In genomic region chr12:3728686-3729085, GRCh38 we compare ENCODE assay signal across 13 cellular contexts. TPM values are rescaled to one million over a fixed set of nuclear protein-coding genes. Genes with fewer than 3 reads are reported as not detected.
DNase-seq lines count a peak whose midpoint lies in the region; ATAC-seq, FAIRE-seq and TF ChIP-seq lines count a peak whose summit lies in the region.
"Had no signal": no experiment of that assay in that cellular context is flagged by ENCODE, and none has a peak within 500 bp of the region (broad histone marks: within the 10 kb centered on the region; RNA-seq: fewer than 3 reads in every experiment).

No MANE protein-coding gene starts in this region.

- in situ Hi-C loops in HepG2 (cut with HindIII; ENCODE audit: extremely low pct_ligation_motif_present, low pct_unique_long_range_greater_than_20kb), result no loop called here

- no peak overlapping the region for H3K27ac ChIP-seq in right lobe of liver
- no peak overlapping the region for H3K27ac ChIP-seq in HepG2 (ENCODE audit: extremely low read length, insufficient read depth, low read length)
- H3K27ac ChIP-seq in aorta (ENCODE audit: low read depth in 1 of 2, low read length in 2 of 2), result no peak overlapping the region

- H3K27me3 ChIP-seq in right lobe of liver (no peaks in the 10 kb centered on the region), HepG2 (ENCODE audit: control insufficient read depth in 1 of 2, insufficient read depth in 2 of 2, low read length in 2 of 2) (peaks cover 0 to 5% of the 10 kb centered on the region in 2 experiments; a peak in 2 of 5 replicates), aorta (ENCODE audit: control insufficient read depth in 1 of 2, insufficient read depth in 2 of 2, low read length in 1 of 2) (no peaks in the 10 kb centered on the region)
- H3K27me3 ChIP-seq: heart left ventricle had no signal

- H3K4me2 ChIP-seq in HepG2 (ENCODE audit: low read depth, low read length), result no peak overlapping the region

- POLR2A ChIA-PET in HepG2 (lab: Yijun Ruan, JAX), result no interaction called here

- no peak for DNase-seq in right lobe of liver
- no peak for DNase-seq in HepG2 (ENCODE audit: low spot score)
- DNase-seq in Kasumi-1 (lab: John Stamatoyannopoulos, UW), result peak; percentile 33 to 39
- no peak for DNase-seq in activated naive CD8-positive, alpha-beta T cell treated with anti-CD3 and anti-CD28 coated beads, Interleukin-2, amount 50 U/mL, for 24 hours
- no peak for DNase-seq in aorta
- DNase-seq in foreskin fibroblast, result no peak
- DNase-seq in stimulated activated CD4-positive, alpha-beta T cell treated with anti-CD3 and anti-CD28 coated beads, Interleukin-15, amount 100 ng/mL, for 24 hours, result no peak
- DNase-seq in occipital lobe (lab: John Stamatoyannopoulos, UW), result no peak
- DNase-seq: heart left ventricle, NCI-H1436, nephron progenitor cell, SHP77 had no signal

- peaks cover 55% of the 10 kb centered on the region for H3K36me3 Mint-ChIP-seq in activated naive CD8-positive, alpha-beta T cell treated with anti-CD3 and anti-CD28 coated beads, Interleukin-2, amount 50 U/mL, for 24 hours (ENCODE audit: low read depth)

- peaks cover 6% of the 10 kb centered on the region for H3K9me3 Mint-ChIP-seq in activated naive CD8-positive, alpha-beta T cell treated with anti-CD3 and anti-CD28 coated beads, Interleukin-2, amount 50 U/mL, for 24 hours
- H3K9me3 Mint-ChIP-seq: nephron progenitor cell had no signal

- intact Hi-C loops in right lobe of liver (cut with DNase I), result no loop called here
- intact Hi-C loops in HepG2 (cut with micrococcal nuclease; ENCODE audit: unreplicated experiment), result no loop called here
- intact Hi-C loops in aorta (cut with DNase I), result no loop called here

- TF ChIP-seq CTCF in right lobe of liver (IDR thresholded peaks at IDR 0.05), result no peak
- no peak for TF ChIP-seq CTCF in HepG2 (CRISPR knock-in tag; IDR thresholded peaks at IDR 0.05)
- no peak for TF ChIP-seq CTCF in foreskin fibroblast (IDR thresholded peaks at IDR 0.05; ENCODE audit: low read depth, low read length)

- H3K27ac Mint-ChIP-seq in activated naive CD8-positive, alpha-beta T cell treated with anti-CD3 and anti-CD28 coated beads, Interleukin-2, amount 50 U/mL, for 24 hours, result peak overlapping the region; percentile 86

- ATAC-seq in right lobe of liver (peak; percentile 32 to 60 (median 42)), HepG2 (no peak), aorta (ENCODE audit: low FRiP score) (no peak)
- ATAC-seq in activated naive CD8-positive, alpha-beta T cell treated with anti-CD3 and anti-CD28 coated beads, Interleukin-2, amount 50 U/mL, for 24 hours, result peak; percentile 55

- H3K36me3 ChIP-seq in right lobe of liver (no peaks in the 10 kb centered on the region), HepG2 (replicated peaks in 1 of 2; ENCODE audit: control insufficient read depth in 1 of 2, insufficient read depth in 2 of 2, low read length in 2 of 2) (no peaks in the 10 kb centered on the region), aorta (ENCODE audit: control insufficient read depth in 1 of 2, insufficient read depth in 2 of 2, low read length in 1 of 2) (no peaks in the 10 kb centered on the region)

- no peaks in the 10 kb centered on the region for H3K9me3 ChIP-seq in right lobe of liver
- no peaks in the 10 kb centered on the region for H3K9me3 ChIP-seq in HepG2 (ENCODE audit: low read length)
- H3K9me3 ChIP-seq in aorta (ENCODE audit: control insufficient read depth, low read length), result no peaks in the 10 kb centered on the region
- H3K9me3 ChIP-seq: heart left ventricle had no signal

- H2AFZ ChIP-seq in HepG2 (ENCODE audit: low read length), result no peak overlapping the region

- H4K20me1 ChIP-seq in HepG2 (ENCODE audit: insufficient read depth, low read length), result no peaks in the 10 kb centered on the region

- H3K4me1 ChIP-seq in right lobe of liver (no peaks in the 10 kb centered on the region), HepG2 (ENCODE audit: insufficient read depth, low read length) (no peaks in the 10 kb centered on the region), aorta (ENCODE audit: control insufficient read depth in 1 of 2, insufficient read depth in 2 of 2, low read length in 2 of 2) (no peaks in the 10 kb centered on the region)

- H3K27me3 Mint-ChIP-seq in activated naive CD8-positive, alpha-beta T cell treated with anti-CD3 and anti-CD28 coated beads, Interleukin-2, amount 50 U/mL, for 24 hours, result no peaks in the 10 kb centered on the region

- no peak for TF ChIP-seq POLR2A in right lobe of liver (IDR thresholded peaks at IDR 0.05)
- no peak for TF ChIP-seq POLR2A in HepG2 (IDR thresholded peaks at IDR 0.05; ENCODE audit: insufficient read depth in 1 of 2, low read depth in 2 of 2, low read length in 2 of 2)

- TF ChIP-seq EP300 in HepG2 (IDR thresholded peaks at IDR 0.05; ENCODE audit: low read depth in 2 of 2, low read length in 2 of 2) (no peak), HepG2 (CRISPR knock-in tag; IDR thresholded peaks at IDR 0.05; ENCODE audit: borderline replicate concordance) (no peak)

- H3K9ac ChIP-seq in HepG2 (ENCODE audit: insufficient read depth, low read depth, low read length), result no peak overlapping the region

- no peak for FAIRE-seq in HepG2 (lab: Jason Lieb, UNC)
- FAIRE-seq: colon had no signal

- no peak for TF ChIP-seq RAD21 in HepG2 (CRISPR knock-in tag; IDR thresholded peaks at IDR 0.05)

- peak overlapping the region; percentile 34 for H3K4me3 Mint-ChIP-seq in activated naive CD8-positive, alpha-beta T cell treated with anti-CD3 and anti-CD28 coated beads, Interleukin-2, amount 50 U/mL, for 24 hours
- H3K4me3 Mint-ChIP-seq: nephron progenitor cell had no signal

- H3K4me1 Mint-ChIP-seq in activated naive CD8-positive, alpha-beta T cell treated with anti-CD3 and anti-CD28 coated beads, Interleukin-2, amount 50 U/mL, for 24 hours, result peaks cover 40% of the 10 kb centered on the region

- H3K79me2 ChIP-seq in HepG2 (ENCODE audit: insufficient read depth, low read length), result no peaks in the 10 kb centered on the region

- H3K4me3 ChIP-seq in right lobe of liver, result no peak overlapping the region
- no peak overlapping the region for H3K4me3 ChIP-seq in HepG2 (replicated peaks in 1 of 3; ENCODE audit: insufficient read depth in 1 of 3, low read depth in 2 of 3, low read length in 3 of 3)
- no peak overlapping the region for H3K4me3 ChIP-seq in aorta (ENCODE audit: low read length in 2 of 2)
- no peak overlapping the region for H3K4me3 ChIP-seq in foreskin fibroblast (ENCODE audit: low read depth in 1 of 2, low read length in 2 of 2)
- H3K4me3 ChIP-seq: heart left ventricle had no signal

- no TSS peak for BruUV-seq in HepG2 (replicated peaks; lab: Mats Ljungman, UMichigan)

- WGBS in right lobe of liver (ENCODE audit: insufficient coverage, low coverage, low lambda C conversion rate, missing lambda C conversion rate), result 60% methylated on average over 3 of the region's 6 CpGs
- 45% methylated on average over 5 of the region's 6 CpGs for WGBS in HepG2 (ENCODE audit: low lambda C conversion rate)
- 72 to 75% methylated on average over 6 of the region's 6 CpGs for WGBS in aorta, 2 donors

- CTCF ChIA-PET in HepG2 (lab: Yijun Ruan, JAX; ENCODE audit: low intra/inter-chr PET ratio, low total read pairs), result no interaction called here

TF ChIP-seq in HepG2, 621 proteins besides CTCF, POLR2A, EP300 and RAD21 (continues in another document):
- TF ChIP-seq ZBTB8A (CRISPR knock-in tag; IDR thresholded peaks at IDR 0.05; ENCODE audit: borderline replicate concordance, low read depth) (no peak), ZBTB14 (CRISPR knock-in tag; IDR thresholded peaks at IDR 0.05) (no peak)

RNA-seq across cellular contexts. Expression of gene CRACR2A, which starts 24.2 kb away (rescaled TPM):
- total RNA-seq in right lobe of liver, result 1 to 10 TPM in 3 of 6 experiments, under 1 TPM in 3; 0.43 to 1.5 (median 0.91) TPM
- total RNA-seq in HepG2 (2016; rRNA removed; fragmentation: Illumina TruSeq; extraction: Trizol), result 0.20 TPM in 1 of 2 replicates, not detected in the other
- not detected in 2 replicates for total RNA-seq in HepG2 (2016; cell fraction: cytosol; rRNA removed; fragmentation: Illumina TruSeq; extraction: Trizol; ENCODE audit: low read depth)
- 0.09 and 0.12 TPM in 2 replicates for total RNA-seq in HepG2 (2016; cell fraction: insoluble cytoplasmic fraction; rRNA removed; fragmentation: Illumina TruSeq; extraction: Trizol)
- not detected in 2 replicates for total RNA-seq in HepG2 (2016; cell fraction: membrane; rRNA removed; fragmentation: Illumina TruSeq; extraction: Trizol)
- 0.40 and 0.47 TPM in 2 replicates for total RNA-seq in HepG2 (2016; cell fraction: nucleus; rRNA removed; fragmentation: Illumina TruSeq; extraction: Trizol)
- polyA plus RNA-seq in HepG2 (2011; rRNA removed), result 0.09 and 0.16 TPM in 2 replicates
- polyA plus RNA-seq in HepG2 (2011; cell fraction: cytosol; rRNA removed), result 0.03 and 0.04 TPM in 2 replicates
- polyA plus RNA-seq in HepG2 (2011; cell fraction: nucleus; rRNA removed), result 0.17 and 0.29 TPM in 2 replicates
- polyA plus RNA-seq in HepG2 (2012), result 0.19 and 0.21 TPM in 2 replicates
- polyA plus RNA-seq in HepG2 (2016; cell fraction: cytosol; fragmentation: Illumina TruSeq; extraction: Trizol; ENCODE audit: low read depth), result not detected in 2 replicates
- not detected in 2 replicates for polyA plus RNA-seq in HepG2 (2016; cell fraction: insoluble cytoplasmic fraction; fragmentation: Illumina TruSeq; extraction: Trizol; ENCODE audit: low read depth)
- polyA plus RNA-seq in HepG2 (2016; cell fraction: membrane; fragmentation: Illumina TruSeq; extraction: Trizol; ENCODE audit: low read depth), result not detected in 2 replicates
- 0.55 TPM in 1 of 2 replicates, not detected in the other for polyA plus RNA-seq in HepG2 (2016; cell fraction: nucleus; fragmentation: Illumina TruSeq; extraction: Trizol; ENCODE audit: insufficient read depth, low read depth)
- polyA minus RNA-seq in HepG2 (2011; rRNA and poly(A)+ RNA removed; ENCODE audit: low replicate concordance), result 0.10 TPM in 1 of 2 replicates, not detected in the other
- not detected in 2 replicates for polyA minus RNA-seq in HepG2 (2011; cell fraction: cytosol; rRNA and poly(A)+ RNA removed)
- 0.64 and 0.75 TPM in 2 replicates for polyA minus RNA-seq in HepG2 (2011; cell fraction: nucleus; rRNA and poly(A)+ RNA removed)
- 1 to 10 TPM; 3.5 to 5.0 TPM for total RNA-seq in aorta
- polyA plus RNA-seq in aorta, result 1 to 10 TPM in 1 of 2 donors, under 1 TPM in 1; 0.49 to 6.9 TPM
- total RNA-seq in occipital lobe, result 1.1 TPM

Comparison
In these comparisons a context has a peak if more than half of its experiments do, and no peak if none do; other contexts are left out.
1. ATAC-seq: peak in right lobe of liver (4 of 4) and activated naive CD8-positive, alpha-beta T cell treated with anti-CD3 and anti-CD28 coated beads, Interleukin-2, amount 50 U/mL, for 24 hours (single experiment); none in HepG2 (single experiment) and aorta (single experiment).
2. DNase-seq: peak in Kasumi-1 (2 of 2); none in right lobe of liver (0 of 3), HepG2 (single experiment), activated naive CD8-positive, alpha-beta T cell treated with anti-CD3 and anti-CD28 coated beads, Interleukin-2, amount 50 U/mL, for 24 hours (single experiment), aorta (0 of 2), foreskin fibroblast (0 of 2), stimulated activated CD4-positive, alpha-beta T cell treated with anti-CD3 and anti-CD28 coated beads, Interleukin-15, amount 100 ng/mL, for 24 hours (single experiment) and occipital lobe (single experiment).